7 cellular contexts compared by ENCODE assay signal in genomic region chr3:179452166-179452544, GRCh38. TPM values are rescaled to one million over a fixed set of nuclear protein-coding genes. Genes with fewer than 3 reads are reported as not detected.
DNase-seq lines count a peak whose midpoint lies in the region; ATAC-seq and TF ChIP-seq lines count a peak whose summit lies in the region.

No MANE protein-coding gene starts in this region.

- no peak overlapping the region for H3K27ac Mint-ChIP-seq in H9

- H2AK5ac ChIP-seq in H9 (ENCODE audit: insufficient read length, low read length), result no peak overlapping the region

- H2BK12ac ChIP-seq in H9 (ENCODE audit: insufficient read length, low read depth, low read length), result no peak overlapping the region

- no peaks in the 10 kb centered on the region for H4K20me1 ChIP-seq in H9 (ENCODE audit: control insufficient read depth, insufficient read depth, insufficient read length)

- H4K8ac ChIP-seq in H9 (replicated peaks; ENCODE audit: insufficient read length, low read depth, low read length), result no peak overlapping the region

- H3K27me3 Mint-ChIP-seq in H9 (ENCODE audit: low read depth), result peaks cover 9% of the 10 kb centered on the region

- H4K5ac ChIP-seq in H9 (ENCODE audit: insufficient read length, low read depth, low read length), result no peak overlapping the region

- peaks cover 0 to 3% of the 10 kb centered on the region in 2 experiments; a peak in 2 of 5 replicates for H3K9me3 Mint-ChIP-seq in H9

- no peak overlapping the region for H2BK5ac ChIP-seq in H9 (ENCODE audit: insufficient read length, low read length)

- H2BK15ac ChIP-seq in H9 (ENCODE audit: low read depth, low read length), result no peak overlapping the region

- TF ChIP-seq POLR2A in gastroesophageal sphincter (IDR thresholded peaks at IDR 0.05) (no peak), spleen (IDR thresholded peaks at IDR 0.05) (no peak)

- H3K9ac ChIP-seq in H9 (ENCODE audit: extremely low read depth, insufficient read length, low read length), result peak overlapping the region; percentile 47

- H3K18ac ChIP-seq in H9 (ENCODE audit: insufficient read length, low read depth, low read length), result no peak overlapping the region

- H3K4me2 ChIP-seq in H9 (ENCODE audit: insufficient read depth, insufficient read length, low read length), result peak overlapping the region; percentile 95

- intact Hi-C loops in spleen (cut with DNase I; ENCODE audit: low total_unique reads), result no loop called here

- H3T11ph ChIP-seq in H9 (ENCODE audit: low read length), result no peak overlapping the region

- H4K91ac ChIP-seq in H9 (ENCODE audit: insufficient read length, low read depth, low read length), result no peak overlapping the region

- no peaks in the 10 kb centered on the region for H3K36me3 ChIP-seq in gastroesophageal sphincter
- no peaks in the 10 kb centered on the region for H3K36me3 ChIP-seq in spleen

- H3K79me2 ChIP-seq in H9 (ENCODE audit: insufficient read depth, low read length), result peaks cover 2% of the 10 kb centered on the region; the same call in 1 of the 2 replicates

- H2AFZ ChIP-seq in H9 (ENCODE audit: low read length), result peak overlapping the region; percentile 14

- no peak for TF ChIP-seq CTCF in H9 (conservative IDR thresholded peaks at IDR 0.05)
- TF ChIP-seq CTCF in gastroesophageal sphincter (IDR thresholded peaks at IDR 0.05), result no peak
- TF ChIP-seq CTCF in spleen (IDR thresholded peaks at IDR 0.05 in 8 of 11, conservative IDR thresholded peaks at IDR 0.05 in 3 of 11), result no peak

- H3K14ac ChIP-seq in H9 (ENCODE audit: insufficient read depth, low read length), result no peak overlapping the region

- no peak overlapping the region for H3K56ac ChIP-seq in H9 (ENCODE audit: insufficient read length, low read depth, low read length)

- DNase-seq in H9 (no peak), UCSD-AML1 (lab: John Stamatoyannopoulos, UW; ENCODE audit: unreplicated experiment) (peak; percentile 12), spleen (no peak), NCI-H2107 treated with DMSO at 0.1 percent for 48 hours (lab: John Stamatoyannopoulos, UW; ENCODE audit: unreplicated experiment) (no peak)
- DNase-seq in stimulated activated CD4-positive, alpha-beta T cell treated with anti-CD3 and anti-CD28 coated beads, Interleukin-2, amount 100 ng/mL, for 48 hours, result no peak

- ATAC-seq in gastroesophageal sphincter (no peak), HG02938 (IDR thresholded peaks at IDR 0.05; ENCODE audit: unreplicated experiment) (no peak)

- no peak for TF ChIP-seq EP300 in gastroesophageal sphincter (IDR thresholded peaks at IDR 0.05)

- H3K79me1 ChIP-seq in H9 (ENCODE audit: insufficient read depth, low read depth, low read length, poor library complexity, severe bottlenecking), result no peaks in the 10 kb centered on the region

- H3K23ac ChIP-seq in H9 (ENCODE audit: insufficient read length, low read depth, low read length), result no peak overlapping the region

- no peak overlapping the region for H2BK120ac ChIP-seq in H9 (ENCODE audit: low read depth, low read length, poor library complexity, severe bottlenecking)

- H3K9me3 ChIP-seq in H9 (ENCODE audit: control insufficient read depth, low read depth, low read length), result no peaks in the 10 kb centered on the region
- no peaks in the 10 kb centered on the region for H3K9me3 ChIP-seq in gastroesophageal sphincter
- no peaks in the 10 kb centered on the region for H3K9me3 ChIP-seq in spleen

- no peaks in the 10 kb centered on the region; a peak in 2 of 7 replicates for H3K36me3 Mint-ChIP-seq in H9 (ENCODE audit: insufficient read depth in 1 of 3, low read depth in 3 of 3)

- WGBS in H9 (ENCODE audit: extremely low coverage, insufficient read length, low lambda C conversion rate), result no CpG with 5 or more reads among the region's 7 CpGs
- 10 to 24% methylated on average over 7 of the region's 7 CpGs for WGBS in gastroesophageal sphincter (ENCODE audit: low coverage in 1 of 2), 2 donors
- WGBS in spleen, 5 donors, result 43 to 58% (median 52%) methylated on average over 7 of the region's 7 CpGs

- peak overlapping the region; percentile 76 to 89 for H3K4me3 Mint-ChIP-seq in H9

- no peaks in the 10 kb centered on the region; the same call in 1 of the 2 replicates for H3K27me3 ChIP-seq in H9 (ENCODE audit: insufficient read depth, low read length)
- H3K27me3 ChIP-seq in gastroesophageal sphincter, result no peaks in the 10 kb centered on the region
- peaks cover 0 to 19% (median 0%) of the 10 kb centered on the region in 7 donors for H3K27me3 ChIP-seq in spleen (replicated peaks in 1 of 7)

- H3K4me3 ChIP-seq in gastroesophageal sphincter, result peak overlapping the region; percentile 63 to 79
- H3K4me3 ChIP-seq in spleen, result peak overlapping the region in 7 of 8 donors; percentile 53 to 87 (median 71)

- H3K4ac ChIP-seq in H9 (ENCODE audit: low read depth, low read length), result no peak overlapping the region

- peaks cover 10% of the 10 kb centered on the region for H3K4me1 ChIP-seq in H9 (ENCODE audit: insufficient read depth, low read length)
- H3K4me1 ChIP-seq in gastroesophageal sphincter, result peaks cover 24 to 41% (median 30%) of the 10 kb centered on the region in 3 donors
- peaks cover 5 to 47% (median 29%) of the 10 kb centered on the region in 6 donors for H3K4me1 ChIP-seq in spleen

- H2BK20ac ChIP-seq in H9 (ENCODE audit: low read depth, low read length, poor library complexity, severe bottlenecking), result no peak overlapping the region

- peak overlapping the region; percentile 26 for H3K27ac ChIP-seq in H9 (ENCODE audit: insufficient read length, low read depth, low read length)
- peak overlapping the region; percentile 80 to 98 (median 96) for H3K27ac ChIP-seq in gastroesophageal sphincter
- H3K27ac ChIP-seq in spleen, result peak overlapping the region; percentile 83 to 98 (median 96)

- peaks cover 45 to 48% of the 10 kb centered on the region in 2 experiments for H3K4me1 Mint-ChIP-seq in H9

- H3K23me2 ChIP-seq in H9 (ENCODE audit: insufficient read length, low read depth, low read length, poor library complexity, severe bottlenecking), result peaks cover 7% of the 10 kb centered on the region

RNA-seq across cellular contexts. Expression of gene GNB4, which starts 0.9 kb away (rescaled TPM):
- total RNA-seq in H9 (2021) (24.2 and 25.0 TPM in 2 replicates), gastroesophageal sphincter (100 to 1,000 TPM in 1 of 4 donors, 10 to 100 TPM in 3; 74.2 to 158 (median 82.1) TPM), spleen (10 to 100 TPM; 29.8 to 47.5 (median 42.7) TPM)
- polyA plus RNA-seq in spleen, result 10 to 100 TPM in 1 of 3 donors, 1 to 10 TPM in 2; 5.5 to 12.2 (median 8.9) TPM

Comparison
In these comparisons a context has a peak if more than half of its experiments do, and no peak if none do; other contexts are left out.
1. H3K27ac ChIP-seq: peak in every context shown above with its lines; median percentile 96 in spleen; 96 in gastroesophageal sphincter; 26 in H9.